In genomic region chr20:208937-209566, GRCh38 we compare ENCODE assay signal across 8 cellular contexts. TPM values are rescaled to one million over a fixed set of nuclear protein-coding genes. Genes with fewer than 3 reads are reported as not detected.
DNase-seq lines count a peak whose midpoint lies in the region; ATAC-seq and TF ChIP-seq lines count a peak whose summit lies in the region.

No MANE protein-coding gene starts in this region.

- H3K4me2 ChIP-seq in DOHH2 (ENCODE audit: low read length): no peak overlapping the region
- H3K4me2 ChIP-seq in KMS-11: no peak overlapping the region

- DNase-seq in RPMI7951 (ENCODE audit: low read depth): peak; percentile 71
- DNase-seq in coronary artery (ENCODE audit: low spot score): no peak
- DNase-seq in lower lobe of right lung: no peak
- no peak for DNase-seq in middle frontal gyrus (ENCODE audit: extremely low spot score, low spot score)

- no peak overlapping the region for H3K27ac ChIP-seq in 22Rv1
- H3K27ac ChIP-seq in DOHH2 (ENCODE audit: low read depth, low read length): no peak overlapping the region
- no peak overlapping the region for H3K27ac ChIP-seq in KMS-11
- no peak overlapping the region for H3K27ac ChIP-seq in coronary artery
- H3K27ac ChIP-seq in lower lobe of right lung: no peak overlapping the region

- H3K9me2 ChIP-seq in DOHH2 (replicated peaks; ENCODE audit: control insufficient read depth, low read length): no peaks in the 10 kb centered on the region

- no peak overlapping the region for H3K9ac ChIP-seq in KMS-11

- no peaks in the 10 kb centered on the region for H3F3A ChIP-seq in DOHH2 (ENCODE audit: control insufficient read depth, insufficient read depth)

- H3K4me1 ChIP-seq in DOHH2 (ENCODE audit: control insufficient read depth, low read length) (no peaks in the 10 kb centered on the region), KMS-11 (ENCODE audit: low read depth, poor library complexity, severe bottlenecking) (no peaks in the 10 kb centered on the region), lower lobe of right lung (no peaks in the 10 kb centered on the region)

- no peaks in the 10 kb centered on the region for H4K20me1 ChIP-seq in DOHH2 (ENCODE audit: control insufficient read depth, insufficient read depth, low read depth, low read length)
- no peaks in the 10 kb centered on the region for H4K20me1 ChIP-seq in KMS-11 (ENCODE audit: insufficient read depth)

- no peaks in the 10 kb centered on the region for H3K79me2 ChIP-seq in DOHH2 (ENCODE audit: control insufficient read depth, low read length)
- H3K79me2 ChIP-seq in KMS-11 (ENCODE audit: insufficient read depth, low read depth): no peaks in the 10 kb centered on the region

- no peak overlapping the region for H2AFZ ChIP-seq in KMS-11 (ENCODE audit: low read depth)

- no peaks in the 10 kb centered on the region for H3K36me3 ChIP-seq in DOHH2 (ENCODE audit: control insufficient read depth, low read length)
- H3K36me3 ChIP-seq in KMS-11 (ENCODE audit: insufficient read depth): no peaks in the 10 kb centered on the region
- H3K36me3 ChIP-seq in lower lobe of right lung: no peaks in the 10 kb centered on the region

- H3K27me3 ChIP-seq in DOHH2 (ENCODE audit: control insufficient read depth, low read length) (peaks cover 7% of the 10 kb centered on the region), KMS-11 (ENCODE audit: insufficient read depth, low read depth) (no peaks in the 10 kb centered on the region), lower lobe of right lung (ENCODE audit: low read depth) (no peaks in the 10 kb centered on the region)

- ATAC-seq in lower lobe of right lung (peak; percentile 76 to 78), HG02678 (IDR thresholded peaks at IDR 0.05; ENCODE audit: unreplicated experiment) (no peak)

- intact Hi-C loops in lower lobe of right lung (cut with DNase I): no loop called here

- H3K4me3 ChIP-seq in DOHH2 (ENCODE audit: low read length) (no peak overlapping the region), KMS-11 (IDR thresholded peaks at IDR 0.05; ENCODE audit: insufficient read depth, low read depth, low read length) (no peak overlapping the region), coronary artery (no peak overlapping the region), lower lobe of right lung (no peak overlapping the region)

- TF ChIP-seq CTCF in 22Rv1 (IDR thresholded peaks at IDR 0.05) (peak; percentile 78), DOHH2 (IDR thresholded peaks at IDR 0.05; ENCODE audit: low read depth, low read length, poor library complexity, severe bottlenecking) (peak; percentile 55), KMS-11 (conservative IDR thresholded peaks at IDR 0.05; ENCODE audit: low read depth, low read length) (peak; percentile 58), coronary artery (IDR thresholded peaks at IDR 0.05) (peak; percentile 12), lower lobe of right lung (IDR thresholded peaks at IDR 0.05) (peak; percentile 58)

- H3K9me3 ChIP-seq in DOHH2 (ENCODE audit: control insufficient read depth, insufficient read depth, low read length) (no peaks in the 10 kb centered on the region), lower lobe of right lung (no peaks in the 10 kb centered on the region)

RNA-seq across cellular contexts. Expression of gene DEFB129, which starts 18.0 kb away (rescaled TPM):
- total RNA-seq in RPMI7951 (2014; rRNA removed; shearing (Covaris generic)): not detected in 2 replicates
- not detected for total RNA-seq in lower lobe of right lung

RNA-seq across cellular contexts. Expression of gene DEFB128, which starts 19.5 kb away (rescaled TPM):
- not detected in 2 replicates for total RNA-seq in RPMI7951 (2014; rRNA removed; shearing (Covaris generic))
- total RNA-seq in lower lobe of right lung: not detected

RNA-seq across cellular contexts. Expression of gene DEFB132, which starts 48.5 kb away (rescaled TPM):
- total RNA-seq in RPMI7951 (2014; rRNA removed; shearing (Covaris generic)): not detected in 2 replicates
- not detected for total RNA-seq in lower lobe of right lung

RNA-seq across cellular contexts. Expression of gene DEFB127, which starts 51.8 kb away (rescaled TPM):
- total RNA-seq in RPMI7951 (2014; rRNA removed; shearing (Covaris generic)): not detected in 2 replicates
- total RNA-seq in lower lobe of right lung: not detected

Comparison
In these comparisons a context has a peak if more than half of its experiments do, and no peak if none do; other contexts are left out.
1. CTCF ChIP-seq: peak in every context shown above with its lines; median percentile 78 in 22Rv1; 58 in KMS-11; 58 in lower lobe of right lung; 55 in DOHH2; 12 in coronary artery.